Comparison of ENCODE assay signal across 8 cellular contexts in the genomic region with DNA sequence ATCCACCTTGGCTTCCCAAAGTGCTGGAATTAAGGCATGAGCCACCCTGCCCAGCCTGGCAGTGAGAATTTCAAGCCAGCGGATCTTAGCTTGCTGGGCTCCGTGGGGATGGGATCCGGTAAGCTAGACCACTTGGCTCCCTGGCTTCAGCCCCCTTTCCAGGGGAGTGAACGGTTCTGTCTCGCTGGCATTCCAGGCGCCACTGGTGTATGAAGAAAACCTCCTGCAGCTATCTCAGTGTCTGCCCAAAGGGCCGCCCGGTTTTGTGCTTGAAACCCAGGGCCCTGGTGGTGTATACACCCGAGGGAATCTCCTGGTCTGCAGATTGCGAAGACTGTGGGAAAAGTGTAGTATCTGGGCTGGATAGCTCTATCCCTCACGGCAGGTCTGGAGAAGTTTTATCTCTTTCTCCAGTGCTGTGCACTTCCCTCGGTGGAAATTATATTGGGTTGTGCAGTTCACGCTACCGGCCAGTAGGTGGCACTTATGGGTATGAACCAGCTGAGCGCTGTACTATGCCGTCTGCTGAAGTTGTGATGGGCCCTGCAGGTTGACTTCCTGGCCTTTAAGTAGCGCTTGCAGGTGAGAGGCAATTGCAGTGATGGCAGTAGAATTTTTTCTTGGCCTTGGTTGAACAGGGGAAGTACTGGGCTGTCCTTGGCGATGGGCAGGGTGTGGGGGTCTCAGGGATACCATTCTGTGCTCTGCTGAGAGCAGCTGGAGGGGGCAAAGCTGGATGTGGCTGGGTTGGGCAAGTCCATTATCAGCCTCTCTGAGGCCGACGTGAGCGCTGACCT.
DNase-seq lines count a peak whose midpoint lies in the region; ATAC-seq and TF ChIP-seq lines count a peak whose summit lies in the region.

No MANE protein-coding gene starts in this region.

- no peak for TF ChIP-seq EP300 in tibial nerve (IDR thresholded peaks at IDR 0.05)

- TF ChIP-seq CTCF in LNCAP (IDR thresholded peaks at IDR 0.05), result peak; percentile 92
- TF ChIP-seq CTCF in endodermal cell (conservative IDR thresholded peaks at IDR 0.05), result peak; percentile 89
- TF ChIP-seq CTCF in tibial nerve (IDR thresholded peaks at IDR 0.05), result peak; percentile 25 to 53 (median 27)

- DNase-seq in SIG-M5 treated with dmso at 0.1 percent for 504 hours (lab: John Stamatoyannopoulos, UW; ENCODE audit: unreplicated experiment) (peak; percentile 41), SIG-M5 (lab: John Stamatoyannopoulos, UW) (no peak), HCEC 1CT (peak; percentile 33), endodermal cell (peak; percentile 91), myocyte (ENCODE audit: low read depth) (peak; percentile 55), tibial nerve (ENCODE audit: low spot score in 2 of 2) (no peak)

- no peaks in the 10 kb centered on the region for H3K36me3 Mint-ChIP-seq in endodermal cell (ENCODE audit: low read depth)

- 56 to 64% methylated on average over 14 to 21 of the region's 21 CpGs for WGBS in endodermal cell (ENCODE audit: insufficient coverage in 1 of 2, insufficient read length in 1 of 2), 2 experiments
- WGBS in tibial nerve, 2 donors, result 55 to 57% methylated on average over 20 to 21 of the region's 21 CpGs

- H3K36me3 ChIP-seq in endodermal cell (ENCODE audit: control insufficient read depth, insufficient read depth, low read length), result no peaks in the 10 kb centered on the region
- H3K36me3 ChIP-seq in tibial nerve, result no peaks in the 10 kb centered on the region

- H3K4me3 Mint-ChIP-seq in endodermal cell, result no peak overlapping the region

- H3K9me3 ChIP-seq in endodermal cell (ENCODE audit: control insufficient read depth, low read length) (no peaks in the 10 kb centered on the region), tibial nerve (no peaks in the 10 kb centered on the region)

- no peaks in the 10 kb centered on the region for H3K9me3 Mint-ChIP-seq in endodermal cell

- no peak for TF ChIP-seq POLR2A in tibial nerve (IDR thresholded peaks at IDR 0.05)

- no peaks in the 10 kb centered on the region for H3K4me1 Mint-ChIP-seq in endodermal cell

- ATAC-seq in activated CD4-positive, CD25-positive, alpha-beta regulatory T cell treated with anti-CD3 and anti-CD28 coated beads, Interleukin-2, amount 50 U/mL, for 24 hours, result peak; percentile 60 to 68

- H3K27me3 Mint-ChIP-seq in endodermal cell (ENCODE audit: insufficient read depth), result peaks cover 7% of the 10 kb centered on the region

- H3K4me3 ChIP-seq in endodermal cell (ENCODE audit: low read length) (no peak overlapping the region), tibial nerve (no peak overlapping the region)

- no peak overlapping the region for H3K27ac ChIP-seq in endodermal cell (ENCODE audit: low read depth, low read length)
- H3K27ac ChIP-seq in tibial nerve, result no peak overlapping the region

- H3K27me3 ChIP-seq in endodermal cell (ENCODE audit: control insufficient read depth, insufficient read depth, low read length, poor library complexity, severe bottlenecking) (no peaks in the 10 kb centered on the region), tibial nerve (no peaks in the 10 kb centered on the region)

- H3K27ac Mint-ChIP-seq in endodermal cell, result no peak overlapping the region

- H3K4me1 ChIP-seq in endodermal cell (ENCODE audit: control insufficient read depth, insufficient read depth, low read length) (no peaks in the 10 kb centered on the region), tibial nerve (no peaks in the 10 kb centered on the region)

- no peak overlapping the region for H3K9ac ChIP-seq in endodermal cell (ENCODE audit: extremely low read depth, low read length, poor library complexity, severe bottlenecking)

Comparison
In these comparisons a context has a peak if more than half of its experiments do, and no peak if none do; other contexts are left out.
1. DNase-seq: peak in SIG-M5 treated with dmso at 0.1 percent for 504 hours (single experiment), HCEC 1CT (single experiment), endodermal cell (single experiment) and myocyte (single experiment); none in SIG-M5 (single experiment) and tibial nerve (0 of 2).
2. CTCF ChIP-seq: peak in every context shown above with its lines; median percentile 92 in LNCAP; 89 in endodermal cell; 27 in tibial nerve.